ENCODE assay signal across 19 cellular contexts in the genomic region with DNA sequence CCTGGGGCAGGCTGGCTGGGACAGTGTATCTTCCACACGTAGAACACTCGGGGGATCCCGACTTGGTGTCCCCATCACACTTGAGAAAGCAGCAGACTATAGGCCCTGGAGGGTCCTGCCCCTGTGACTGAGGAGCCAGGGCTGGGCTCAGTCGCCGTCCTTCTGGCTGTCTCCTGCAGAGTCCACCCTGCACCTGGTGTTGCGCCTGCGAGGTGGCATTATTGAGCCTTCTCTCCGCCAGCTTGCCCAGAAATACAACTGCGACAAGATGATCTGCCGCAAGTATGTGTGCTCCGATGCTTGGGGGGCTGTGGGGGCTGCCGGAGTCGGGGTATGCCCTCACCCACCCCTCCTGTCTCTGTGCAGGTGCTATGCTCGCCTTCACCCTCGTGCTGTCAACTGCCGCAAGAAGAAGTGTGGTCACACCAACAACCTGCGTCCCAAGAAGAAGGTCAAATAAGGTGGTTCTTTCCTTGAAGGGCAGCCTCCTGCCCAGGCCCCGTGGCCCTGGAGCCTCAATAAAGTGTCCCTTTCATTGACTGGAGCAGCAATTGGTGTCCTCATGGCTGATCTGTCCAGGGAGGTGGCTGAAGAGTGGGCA. TPM values are rescaled to one million over a fixed set of nuclear protein-coding genes. Genes with fewer than 3 reads are reported as not detected.
DNase-seq lines count a peak whose midpoint lies in the region; ATAC-seq and TF ChIP-seq lines count a peak whose summit lies in the region.
"Had no signal": no experiment of that assay in that cellular context is flagged by ENCODE, and none has a peak within 500 bp of the region (broad histone marks: within the 10 kb centered on the region; RNA-seq: fewer than 3 reads in every experiment).

No MANE protein-coding gene starts in this region.

- no peak overlapping the region for H3K27ac Mint-ChIP-seq in activated CD4-positive, alpha-beta T cell treated with anti-CD3 and anti-CD28 coated beads, Interleukin-2, amount 10 ng/mL, durations not matched to agents 24 days and 14 days
- H3K27ac Mint-ChIP-seq in WTC11, result no peak overlapping the region
- peak overlapping the region in 6 of 10 donors; percentile 27 to 83 (median 54) for H3K27ac Mint-ChIP-seq in naive thymus-derived CD8-positive, alpha-beta T cell

- intact Hi-C loops in activated CD4-positive, alpha-beta T cell treated with anti-CD3 and anti-CD28 coated beads, Interleukin-2, amount 10 ng/mL, durations not matched to agents 24 days and 14 days (cut with micrococcal nuclease), result loop anchor here (5.0 kb wide), 1 partner anchor 97 kb away; no protein-coding TSS in a partner anchor

- no peaks in the 10 kb centered on the region for H3K9me3 Mint-ChIP-seq in activated CD4-positive, alpha-beta T cell treated with anti-CD3 and anti-CD28 coated beads, Interleukin-2, amount 10 ng/mL, durations not matched to agents 24 days and 14 days
- no peaks in the 10 kb centered on the region for H3K9me3 Mint-ChIP-seq in WTC11
- H3K9me3 Mint-ChIP-seq in naive thymus-derived CD8-positive, alpha-beta T cell, result no peaks in the 10 kb centered on the region

- no peak for DNase-seq in activated CD4-positive, alpha-beta T cell treated with anti-CD3 and anti-CD28 coated beads, Interleukin-2, amount 10 ng/mL, durations not matched to agents 24 days and 14 days
- DNase-seq in activated CD4-positive, alpha-beta T cell treated with anti-CD3 and anti-CD28 coated beads, Interleukin-2, amount 50 U/mL, for 4 hours, result no peak
- DNase-seq in WTC11 (ENCODE audit: low spot score) (no peak), NCI-H2107 treated with DMSO at 0.1 percent for 48 hours (lab: John Stamatoyannopoulos, UW; ENCODE audit: unreplicated experiment) (no peak)
- no peak for DNase-seq in naive thymus-derived CD8-positive, alpha-beta T cell
- DNase-seq in NK-92 treated with Interleukin-12 subunit alpha and Interleukin-12 subunit beta, amount 100 ng/mL, for 24 hours (lab: John Stamatoyannopoulos, UW), result no peak
- DNase-seq: activated CD4-positive, alpha-beta T cell treated with anti-CD3 and anti-CD28 coated beads for 48 hours; activated T-cell treated with anti-CD3 and anti-CD28 coated beads for 4 hours; amniotic stem cell; C1 segment of cervical spinal cord; caudate nucleus; dorsolateral prefrontal cortex; GDM1; H7; left cardiac atrium; NCI-H1694 treated with DMSO at 0.1 percent for 48 hours; NCI-H345; SK-N-SH had no signal

- no peak for TF ChIP-seq CTCF in WTC11 (IDR thresholded peaks at IDR 0.05)

- CTCF ChIA-PET in WTC11 (lab: Charles Lee), result no interaction called here

- H3K4me3 Mint-ChIP-seq in activated CD4-positive, alpha-beta T cell treated with anti-CD3 and anti-CD28 coated beads, Interleukin-2, amount 10 ng/mL, durations not matched to agents 24 days and 14 days, result peak overlapping the region; percentile 10
- peak overlapping the region; percentile 33; the same call in 1 of the 2 replicates for H3K4me3 Mint-ChIP-seq in WTC11
- peak overlapping the region in 3 of 10 donors; percentile 47 to 56 (median 55) for H3K4me3 Mint-ChIP-seq in naive thymus-derived CD8-positive, alpha-beta T cell

- no peak for ATAC-seq in WTC11
- ATAC-seq in naive thymus-derived CD8-positive, alpha-beta T cell, result no peak
- ATAC-seq: gastroesophageal sphincter, left cardiac atrium had no signal

- H3K27me3 Mint-ChIP-seq in activated CD4-positive, alpha-beta T cell treated with anti-CD3 and anti-CD28 coated beads, Interleukin-2, amount 10 ng/mL, durations not matched to agents 24 days and 14 days, result no peaks in the 10 kb centered on the region
- H3K27me3 Mint-ChIP-seq in WTC11 (ENCODE audit: low read depth), result no peaks in the 10 kb centered on the region
- H3K27me3 Mint-ChIP-seq in naive thymus-derived CD8-positive, alpha-beta T cell, result no peaks in the 10 kb centered on the region

- peaks cover 29% of the 10 kb centered on the region for H3K4me1 Mint-ChIP-seq in activated CD4-positive, alpha-beta T cell treated with anti-CD3 and anti-CD28 coated beads, Interleukin-2, amount 10 ng/mL, durations not matched to agents 24 days and 14 days
- peaks cover 16% of the 10 kb centered on the region for H3K4me1 Mint-ChIP-seq in WTC11
- peaks cover 13 to 26% (median 19%) of the 10 kb centered on the region in 4 donors for H3K4me1 Mint-ChIP-seq in naive thymus-derived CD8-positive, alpha-beta T cell

- H3K36me3 Mint-ChIP-seq in activated CD4-positive, alpha-beta T cell treated with anti-CD3 and anti-CD28 coated beads, Interleukin-2, amount 10 ng/mL, durations not matched to agents 24 days and 14 days (ENCODE audit: low read depth), result peaks cover 67% of the 10 kb centered on the region
- peaks cover 48% of the 10 kb centered on the region for H3K36me3 Mint-ChIP-seq in WTC11
- peaks cover 0 to 59% (median 8%) of the 10 kb centered on the region in 3 donors for H3K36me3 Mint-ChIP-seq in naive thymus-derived CD8-positive, alpha-beta T cell

- POLR2A ChIA-PET in WTC11 (lab: Charles Lee), result no interaction called here
- POLR2A ChIA-PET in naive thymus-derived CD8-positive, alpha-beta T cell (lab: Charles Lee), result interaction anchor here (4.8 kb wide), 1 partner anchor 13 kb away, joined by 107 read pairs; the partner anchor contains the start of gene REX1BD

TF ChIP-seq in WTC11, 78 proteins besides CTCF, POLR2A, EP300 and RAD21:
- no peak for TF ChIP-seq MLX (CRISPR knock-in tag; IDR thresholded peaks at IDR 0.05)
- TF ChIP-seq ZNF263 (CRISPR knock-in tag; IDR thresholded peaks at IDR 0.05; ENCODE audit: low read depth), result no peak

RNA-seq across cellular contexts. Expression of gene UBA52, which starts 3.1 kb away (rescaled TPM):
- 1,581 and 1,604 TPM in 2 replicates for total RNA-seq in activated CD4-positive, alpha-beta T cell treated with anti-CD3 and anti-CD28 coated beads, Interleukin-2, amount 10 ng/mL, durations not matched to agents 24 days and 14 days
- total RNA-seq in WTC11 (2021), result 1,300 to 1,361 TPM (median 1,328 TPM) in 3 replicates
- total RNA-seq in naive thymus-derived CD8-positive, alpha-beta T cell, result 1,000 to 10,000 TPM; 1,986 to 2,036 TPM
- polyA plus RNA-seq in naive thymus-derived CD8-positive, alpha-beta T cell, result 1,000 to 10,000 TPM; 1,743 to 2,077 (median 1,903) TPM

RNA-seq across cellular contexts. Expression of gene REX1BD, which starts 13.8 kb away (rescaled TPM):
- 130 and 138 TPM in 2 replicates for total RNA-seq in activated CD4-positive, alpha-beta T cell treated with anti-CD3 and anti-CD28 coated beads, Interleukin-2, amount 10 ng/mL, durations not matched to agents 24 days and 14 days
- 90.2 to 107 TPM (median 99.0 TPM) in 3 replicates for total RNA-seq in WTC11 (2021)
- total RNA-seq in naive thymus-derived CD8-positive, alpha-beta T cell, result 100 to 1,000 TPM; 138 to 165 TPM
- polyA plus RNA-seq in naive thymus-derived CD8-positive, alpha-beta T cell, result 100 to 1,000 TPM; 165 to 196 (median 176) TPM

RNA-seq across cellular contexts. Expression of gene KXD1, which starts 17.1 kb away (rescaled TPM):
- total RNA-seq in activated CD4-positive, alpha-beta T cell treated with anti-CD3 and anti-CD28 coated beads, Interleukin-2, amount 10 ng/mL, durations not matched to agents 24 days and 14 days, result 124 and 134 TPM in 2 replicates
- 136 to 155 TPM (median 154 TPM) in 3 replicates for total RNA-seq in WTC11 (2021)
- total RNA-seq in naive thymus-derived CD8-positive, alpha-beta T cell, result 10 to 100 TPM; 96.2 to 97.9 TPM
- polyA plus RNA-seq in naive thymus-derived CD8-positive, alpha-beta T cell, result 10 to 100 TPM; 68.3 to 80.2 (median 79.4) TPM

RNA-seq across cellular contexts. Expression of gene FKBP8, which starts 31.4 kb away (rescaled TPM):
- total RNA-seq in activated CD4-positive, alpha-beta T cell treated with anti-CD3 and anti-CD28 coated beads, Interleukin-2, amount 10 ng/mL, durations not matched to agents 24 days and 14 days, result 170 and 173 TPM in 2 replicates
- 345 to 423 TPM (median 410 TPM) in 3 replicates for total RNA-seq in WTC11 (2021)
- 100 to 1,000 TPM; 235 to 236 TPM for total RNA-seq in naive thymus-derived CD8-positive, alpha-beta T cell
- polyA plus RNA-seq in naive thymus-derived CD8-positive, alpha-beta T cell, result 100 to 1,000 TPM in 2 of 3 donors, 10 to 100 TPM in 1; 87.0 to 125 (median 106) TPM

RNA-seq across cellular contexts. Expression of gene CRLF1, which starts 31.8 kb away (rescaled TPM):
- not detected in 2 replicates for total RNA-seq in activated CD4-positive, alpha-beta T cell treated with anti-CD3 and anti-CD28 coated beads, Interleukin-2, amount 10 ng/mL, durations not matched to agents 24 days and 14 days
- 36.4 to 55.8 TPM (median 51.4 TPM) in 3 replicates for total RNA-seq in WTC11 (2021)
- total RNA-seq in naive thymus-derived CD8-positive, alpha-beta T cell, result not detected
- polyA plus RNA-seq in naive thymus-derived CD8-positive, alpha-beta T cell, result 1 to 10 TPM in 1 of 3 donors, under 1 TPM in 1, not detected in 1; 0.55 to 1.1 TPM

Comparison
In these comparisons a context has a peak if more than half of its experiments do, and no peak if none do; other contexts are left out.
1. H3K27ac Mint-ChIP-seq: peak in naive thymus-derived CD8-positive, alpha-beta T cell (6 of 10); none in activated CD4-positive, alpha-beta T cell treated with anti-CD3 and anti-CD28 coated beads, Interleukin-2, amount 10 ng/mL, durations not matched to agents 24 days and 14 days (single experiment) and WTC11 (single experiment).